In genomic region chr2:207828361-207829057, GRCh38 we compare ENCODE assay signal across 1 cellular context.
TF ChIP-seq lines count a peak whose summit lies in the region.

No MANE protein-coding gene starts in this region.

TF ChIP-seq in GM12878, 131 proteins besides CTCF, POLR2A, EP300 and RAD21 (continued from another document):
- no peak for TF ChIP-seq RCOR1 (conservative IDR thresholded peaks at IDR 0.05; ENCODE audit: low read depth, low read length)
